Comparison of ENCODE assay signal across 16 cellular contexts in the genomic region with DNA sequence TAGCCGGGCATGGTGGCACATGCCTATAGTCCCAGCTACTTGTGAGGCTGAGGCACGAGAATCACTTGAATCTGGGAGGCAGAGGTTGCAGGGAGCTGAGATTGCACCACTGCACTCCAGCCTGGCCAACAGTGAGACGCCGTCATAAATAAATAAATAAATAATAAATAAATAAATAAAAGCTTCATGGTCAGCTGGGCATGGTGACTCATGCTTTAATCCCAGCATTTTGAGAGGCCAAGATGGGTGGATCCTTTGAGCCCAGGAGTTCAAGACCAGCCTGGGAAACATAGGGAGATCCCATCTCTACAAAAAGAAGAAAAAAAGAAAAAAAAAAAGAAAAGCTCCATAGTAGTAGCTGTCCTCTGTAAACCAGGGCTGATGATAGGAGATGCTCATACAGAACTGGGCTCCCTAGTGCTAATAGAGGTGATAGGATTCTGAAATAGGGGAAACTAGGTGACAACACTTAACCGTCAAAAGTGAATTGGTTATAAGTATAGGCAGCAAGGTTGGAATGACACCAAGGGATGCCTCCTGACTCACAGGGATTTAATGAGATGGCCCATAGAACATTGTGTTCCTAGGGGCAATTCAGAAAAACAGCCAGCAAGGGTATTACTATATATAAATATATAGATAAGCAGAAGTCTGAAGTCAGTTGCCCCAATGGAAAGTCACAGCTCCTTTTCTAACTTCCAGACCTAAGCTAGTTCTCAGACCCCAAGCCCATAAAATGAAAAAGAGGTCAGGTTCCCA.
"Had no signal": no experiment of that assay in that cellular context is flagged by ENCODE, and none has a peak within 500 bp of the region (broad histone marks: within the 10 kb centered on the region; RNA-seq: fewer than 3 reads in every experiment).

No MANE protein-coding gene starts in this region.

- H3K4me2 ChIP-seq: smooth muscle cell had no signal

- H3K27me3 ChIP-seq: brain microvascular endothelial cell, esophagus muscularis mucosa, heart right ventricle, left lung, tibial nerve, vagina had no signal

- ATAC-seq: activated naive CD4-positive, alpha-beta T cell treated with anti-CD3 and anti-CD28 coated beads, Interleukin-2, amount 50 U/mL, for 72 hours; left lung; pancreas had no signal

- H3K36me3 ChIP-seq: brain microvascular endothelial cell, left lung, pancreas, vagina had no signal

- H3K4me1 ChIP-seq: esophagus muscularis mucosa, heart right ventricle, left lung, pancreas, tibial nerve, vagina had no signal

- H3K9me3 ChIP-seq: esophagus muscularis mucosa, heart right ventricle, left lung, pancreas, tibial nerve, vagina had no signal

- H3K27ac ChIP-seq: brain microvascular endothelial cell, esophagus muscularis mucosa, heart right ventricle, left lung, pancreas, tibial nerve, vagina had no signal

- DNase-seq: activated CD4-positive, alpha-beta T cell treated with anti-CD3 and anti-CD28 coated beads, Interleukin-2, amount 50 U/mL, for 4 hours; activated CD4-positive, CD25-positive, alpha-beta regulatory T cell treated with anti-CD3 and anti-CD28 coated beads, Interleukin-2, amount 50 U/mL, for 72 hours; activated effector memory CD4-positive, alpha-beta T cell treated with Interleukin-2 at 50 U/mL for 16 hours; activated T-cell treated with anti-CD3 and anti-CD28 coated beads, Interleukin-2, amount 50 U/mL, for 1 hour; amygdala; heart right ventricle; islet precursor cell; left lung; pancreas; retina had no signal

- H3K4me3 ChIP-seq: esophagus muscularis mucosa, heart right ventricle, left lung, pancreas, smooth muscle cell, tibial nerve, vagina had no signal
